In genomic region chr11:69367211-69367964, GRCh38 we compare ENCODE assay signal across 18 cellular contexts.
A peak's percentile ranks its signal among the peaks of the same experiment; 100 is the strongest.
DNase-seq lines count a peak whose midpoint lies in the region; ATAC-seq and TF ChIP-seq lines count a peak whose summit lies in the region.
"Had no signal": no experiment of that assay in that cellular context is flagged by ENCODE, and none has a peak within 500 bp of the region (broad histone marks: within the 10 kb centered on the region; RNA-seq: fewer than 3 reads in every experiment).

No MANE protein-coding gene starts in this region.

- H3K27ac ChIP-seq in RWPE2 (ENCODE audit: poor library complexity, severe bottlenecking) (peak overlapping the region; percentile 49), testis (no peak overlapping the region)
- H3K27ac ChIP-seq: gastroesophageal sphincter, prostate gland had no signal

- no peaks in the 10 kb centered on the region; the same call in 1 of the 2 replicates for H3K36me3 ChIP-seq in RWPE2 (ENCODE audit: low read depth)
- H3K36me3 ChIP-seq in testis (ENCODE audit: low read depth, missing control alignments): no peaks in the 10 kb centered on the region
- H3K36me3 ChIP-seq: gastroesophageal sphincter, prostate gland had no signal

- TF ChIP-seq CTCF in RWPE2 (IDR thresholded peaks at IDR 0.05; ENCODE audit: poor library complexity, severe bottlenecking) (no peak), fibroblast of mammary gland (conservative IDR thresholded peaks at IDR 0.05; ENCODE audit: control insufficient read depth, insufficient read depth, low read depth, low read length) (no peak), testis (IDR thresholded peaks at IDR 0.05) (no peak)

- H3K4me3 Mint-ChIP-seq in activated naive CD4-positive, alpha-beta T cell treated with anti-CD3 and anti-CD28 coated beads, Interleukin-2, amount 10 ng/mL, durations not matched to agents 7 days and 5 days: no peak overlapping the region
- H3K4me3 Mint-ChIP-seq: activated CD4-positive, alpha-beta T cell treated with anti-CD3 and anti-CD28 coated beads, Interleukin-2, amount 10 ng/mL, durations not matched to agents 24 days and 14 days; CD4-positive, alpha-beta T cell; naive B cell; stimulated activated effector memory CD8-positive, alpha-beta T cell treated with anti-CD3 and anti-CD28 coated beads, Interleukin-12 subunit alpha, Interleukin-12 subunit beta, amount 100 ng/mL, for 72 hours had no signal

- DNase-seq in activated naive CD4-positive, alpha-beta T cell treated with anti-CD3 and anti-CD28 coated beads, Interleukin-2, amount 10 ng/mL, durations not matched to agents 7 days and 5 days: peak; percentile 1
- no peak for DNase-seq in activated naive CD4-positive, alpha-beta T cell treated with anti-CD3 and anti-CD28 coated beads, Interleukin-2, amount 50 U/mL, for 72 hours (ENCODE audit: low spot score in 2 of 2)
- DNase-seq in RWPE2 (ENCODE audit: low spot score) (no peak), fibroblast of mammary gland (ENCODE audit: low read depth) (peak; percentile 33), testis (peak; percentile 11), amniotic stem cell (lab: John Stamatoyannopoulos, UW) (no peak), NCI-H82 treated with DMSO at 0.1 percent for 48 hours (lab: John Stamatoyannopoulos, UW; ENCODE audit: unreplicated experiment) (no peak)
- DNase-seq: activated CD4-positive, alpha-beta T cell treated with anti-CD3 and anti-CD28 coated beads, Interleukin-2, amount 10 ng/mL, durations not matched to agents 24 days and 14 days; CD4-positive, alpha-beta T cell; cerebellar nuclear complex; naive B cell; NCI-H774; SK-N-SH; stimulated activated CD4-positive, alpha-beta T cell treated with anti-CD3 and anti-CD28 coated beads, Interleukin-12 subunit alpha, Interleukin-12 subunit beta, amount 100 ng/mL, for 4 hours had no signal

- H3K36me3 Mint-ChIP-seq in activated naive CD4-positive, alpha-beta T cell treated with anti-CD3 and anti-CD28 coated beads, Interleukin-2, amount 10 ng/mL, durations not matched to agents 7 days and 5 days: no peaks in the 10 kb centered on the region
- no peaks in the 10 kb centered on the region for H3K36me3 Mint-ChIP-seq in activated naive CD4-positive, alpha-beta T cell treated with anti-CD3 and anti-CD28 coated beads, Interleukin-2, amount 50 U/mL, for 72 hours

- H3K27me3 ChIP-seq in RWPE2 (ENCODE audit: insufficient read depth, poor library complexity, severe bottlenecking) (no peaks in the 10 kb centered on the region), testis (no peaks in the 10 kb centered on the region)

- H3K9me3 ChIP-seq in RWPE2 (ENCODE audit: severe bottlenecking): peaks cover 2% of the 10 kb centered on the region
- no peaks in the 10 kb centered on the region for H3K9me3 ChIP-seq in testis
- H3K9me3 ChIP-seq: gastroesophageal sphincter, prostate gland, SK-N-SH had no signal

- H3K4me1 Mint-ChIP-seq in activated naive CD4-positive, alpha-beta T cell treated with anti-CD3 and anti-CD28 coated beads, Interleukin-2, amount 10 ng/mL, durations not matched to agents 7 days and 5 days: no peaks in the 10 kb centered on the region
- H3K4me1 Mint-ChIP-seq: activated CD4-positive, alpha-beta T cell treated with anti-CD3 and anti-CD28 coated beads, Interleukin-2, amount 10 ng/mL, durations not matched to agents 24 days and 14 days; naive B cell; stimulated activated effector memory CD8-positive, alpha-beta T cell treated with anti-CD3 and anti-CD28 coated beads, Interleukin-12 subunit alpha, Interleukin-12 subunit beta, amount 100 ng/mL, for 72 hours had no signal

- no peak for TF ChIP-seq POLR2A in testis (IDR thresholded peaks at IDR 0.05)

- H3K4me1 ChIP-seq in RWPE2 (ENCODE audit: insufficient read depth, poor library complexity, severe bottlenecking): peaks cover 15% of the 10 kb centered on the region
- H3K4me1 ChIP-seq in testis: no peaks in the 10 kb centered on the region
- H3K4me1 ChIP-seq: gastroesophageal sphincter, prostate gland had no signal

- H3K4me3 ChIP-seq in RWPE2 (ENCODE audit: severe bottlenecking): no peak overlapping the region
- H3K4me3 ChIP-seq in fibroblast of mammary gland (ENCODE audit: control insufficient read depth, low read depth, low read length): no peak overlapping the region
- H3K4me3 ChIP-seq in testis: no peak overlapping the region
- H3K4me3 ChIP-seq: gastroesophageal sphincter, prostate gland had no signal

- intact Hi-C loops in testis (cut with DNase I; ENCODE audit: low total_unique reads): no loop called here

- no peak overlapping the region for H3K27ac Mint-ChIP-seq in activated naive CD4-positive, alpha-beta T cell treated with anti-CD3 and anti-CD28 coated beads, Interleukin-2, amount 10 ng/mL, durations not matched to agents 7 days and 5 days
- no peak overlapping the region for H3K27ac Mint-ChIP-seq in activated naive CD4-positive, alpha-beta T cell treated with anti-CD3 and anti-CD28 coated beads, Interleukin-2, amount 50 U/mL, for 72 hours
- H3K27ac Mint-ChIP-seq: activated CD4-positive, alpha-beta T cell treated with anti-CD3 and anti-CD28 coated beads, Interleukin-2, amount 10 ng/mL, durations not matched to agents 24 days and 14 days; CD4-positive, alpha-beta T cell; naive B cell; stimulated activated effector memory CD8-positive, alpha-beta T cell treated with anti-CD3 and anti-CD28 coated beads, Interleukin-12 subunit alpha, Interleukin-12 subunit beta, amount 100 ng/mL, for 72 hours had no signal

- no peak for ATAC-seq in activated naive CD4-positive, alpha-beta T cell treated with anti-CD3 and anti-CD28 coated beads, Interleukin-2, amount 50 U/mL, for 72 hours
- ATAC-seq in RWPE2 (ENCODE audit: low read depth) (no peak), HG03095 (IDR thresholded peaks at IDR 0.05; ENCODE audit: unreplicated experiment) (no peak)
- ATAC-seq: gastroesophageal sphincter; stimulated activated effector memory CD8-positive, alpha-beta T cell treated with anti-CD3 and anti-CD28 coated beads, Interleukin-12 subunit alpha, Interleukin-12 subunit beta, amount 100 ng/mL, for 72 hours had no signal

- CTCF ChIA-PET in activated naive CD4-positive, alpha-beta T cell treated with anti-CD3 and anti-CD28 coated beads, Interleukin-2, amount 10 ng/mL, durations not matched to agents 7 days and 5 days (lab: Charles Lee): no interaction called here

- peaks cover 15% of the 10 kb centered on the region for H3K27me3 Mint-ChIP-seq in activated naive CD4-positive, alpha-beta T cell treated with anti-CD3 and anti-CD28 coated beads, Interleukin-2, amount 10 ng/mL, durations not matched to agents 7 days and 5 days
- H3K27me3 Mint-ChIP-seq: CD4-positive, alpha-beta T cell had no signal

- WGBS in testis, 2 donors: 83 to 84% methylated on average over 10 to 13 of the region's 13 CpGs

- H3K9me3 Mint-ChIP-seq in activated naive CD4-positive, alpha-beta T cell treated with anti-CD3 and anti-CD28 coated beads, Interleukin-2, amount 10 ng/mL, durations not matched to agents 7 days and 5 days: peaks cover 3% of the 10 kb centered on the region
- peaks cover 0 to 6% of the 10 kb centered on the region in 2 donors for H3K9me3 Mint-ChIP-seq in activated naive CD4-positive, alpha-beta T cell treated with anti-CD3 and anti-CD28 coated beads, Interleukin-2, amount 50 U/mL, for 72 hours
- H3K9me3 Mint-ChIP-seq: stimulated activated effector memory CD8-positive, alpha-beta T cell treated with anti-CD3 and anti-CD28 coated beads, Interleukin-12 subunit alpha, Interleukin-12 subunit beta, amount 100 ng/mL, for 72 hours had no signal

Comparison
In these comparisons a context has a peak if more than half of its experiments do, and no peak if none do; other contexts are left out.
1. DNase-seq: peak in activated naive CD4-positive, alpha-beta T cell treated with anti-CD3 and anti-CD28 coated beads, Interleukin-2, amount 10 ng/mL, durations not matched to agents 7 days and 5 days (single experiment), fibroblast of mammary gland (single experiment) and testis (single experiment); none in activated naive CD4-positive, alpha-beta T cell treated with anti-CD3 and anti-CD28 coated beads, Interleukin-2, amount 50 U/mL, for 72 hours (0 of 2), RWPE2 (single experiment), amniotic stem cell (single experiment) and NCI-H82 treated with DMSO at 0.1 percent for 48 hours (single experiment).